8 cellular contexts compared by ENCODE assay signal in genomic region chr18:7177131-7177744, GRCh38. TPM values are rescaled to one million over a fixed set of nuclear protein-coding genes. Genes with fewer than 3 reads are reported as not detected.
DNase-seq lines count a peak whose midpoint lies in the region; ATAC-seq and TF ChIP-seq lines count a peak whose summit lies in the region.

No MANE protein-coding gene starts in this region.

- in situ Hi-C loops in GM13976 (cut with MboI; ENCODE audit: low sequenced_read_pairs, unreplicated experiment) = no loop called here

- CTCF ChIA-PET in A673 (lab: Charles Lee) = no interaction called here

- H3K4me3 Mint-ChIP-seq in type B pancreatic cell = no peak overlapping the region

- no TSS peak for BruUV-seq in A673 (replicated peaks; lab: Mats Ljungman, UMichigan)

- H3K36me3 Mint-ChIP-seq in type B pancreatic cell = no peaks in the 10 kb centered on the region

- peaks cover 9% of the 10 kb centered on the region for H3K9me3 ChIP-seq in A673 (ENCODE audit: low read depth, low read length, poor library complexity, severe bottlenecking)
- no peaks in the 10 kb centered on the region for H3K9me3 ChIP-seq in breast epithelium

- H3K9me3 Mint-ChIP-seq in type B pancreatic cell = no peaks in the 10 kb centered on the region

- peak; percentile 43; the same call in 1 of the 2 replicates for TF ChIP-seq CTCF in A673 (conservative IDR thresholded peaks at IDR 0.05; ENCODE audit: low read depth, low read length)
- TF ChIP-seq CTCF in GM13976 (IDR thresholded peaks at IDR 0.05; ENCODE audit: borderline replicate concordance, control extremely low read depth, extremely low read depth, insufficient read depth, missing control alignments) = peak; percentile 14
- TF ChIP-seq CTCF in breast epithelium (IDR thresholded peaks at IDR 0.05) = peak; percentile 36 to 71 (median 66)
- peak; percentile 80 for TF ChIP-seq CTCF in kidney epithelial cell (IDR thresholded peaks at IDR 0.05; ENCODE audit: insufficient read depth, low read length, poor library complexity, severe bottlenecking)
- peak; percentile 93 for TF ChIP-seq CTCF in type B pancreatic cell (conservative IDR thresholded peaks at IDR 0.05)

- DNase-seq in A673 (ENCODE audit: low spot score) = peak; percentile 20
- DNase-seq in GM13976 (ENCODE audit: low spot score) = peak; percentile 27
- DNase-seq in NCI-H2227 (lab: John Stamatoyannopoulos, UW; ENCODE audit: unreplicated experiment) = peak; percentile 11
- DNase-seq in breast epithelium (ENCODE audit: low spot score in 2 of 2) = peak in 1 of 2 donors; percentile 62
- peak; percentile 28 for DNase-seq in kidney epithelial cell (ENCODE audit: low read depth)
- no peak for DNase-seq in type B pancreatic cell (ENCODE audit: extremely low spot score, unreplicated experiment)
- DNase-seq in activated CD4-positive, alpha-beta T cell treated with anti-CD3 and anti-CD28 coated beads for 4 hours = no peak

- H3K4me3 ChIP-seq in A673 (ENCODE audit: low read depth, low read length, poor library complexity, severe bottlenecking) = no peak overlapping the region
- no peak overlapping the region for H3K4me3 ChIP-seq in breast epithelium
- no peak overlapping the region for H3K4me3 ChIP-seq in kidney epithelial cell (ENCODE audit: low read depth, low read length)

- H3K4me1 ChIP-seq in A673 (ENCODE audit: insufficient read depth, low read length, poor library complexity, severe bottlenecking) = no peaks in the 10 kb centered on the region
- no peaks in the 10 kb centered on the region for H3K4me1 ChIP-seq in breast epithelium

- no peaks in the 10 kb centered on the region for H3K27me3 ChIP-seq in A673 (replicated peaks; ENCODE audit: insufficient read depth, low read depth, low read length, poor library complexity)
- no peaks in the 10 kb centered on the region for H3K27me3 ChIP-seq in breast epithelium
- no peaks in the 10 kb centered on the region for H3K27me3 ChIP-seq in kidney epithelial cell (ENCODE audit: control insufficient read depth, insufficient read depth, low read length)

- POLR2A ChIA-PET in A673 (lab: Charles Lee; ENCODE audit: low non-redundant PET) = no interaction called here

- no peak overlapping the region for H3K27ac Mint-ChIP-seq in type B pancreatic cell

- ATAC-seq in GM21529 (IDR thresholded peaks at IDR 0.05; ENCODE audit: unreplicated experiment) = no peak

- peaks cover 4% of the 10 kb centered on the region for H3K4me1 Mint-ChIP-seq in type B pancreatic cell (ENCODE audit: unreplicated experiment)

- no peaks in the 10 kb centered on the region for H3K27me3 Mint-ChIP-seq in type B pancreatic cell

- no peaks in the 10 kb centered on the region for H3K36me3 ChIP-seq in A673 (ENCODE audit: insufficient read depth, low read length, poor library complexity, severe bottlenecking)
- no peaks in the 10 kb centered on the region for H3K36me3 ChIP-seq in breast epithelium
- H3K36me3 ChIP-seq in kidney epithelial cell (ENCODE audit: control insufficient read depth, insufficient read depth, low read length) = no peaks in the 10 kb centered on the region

- intact Hi-C loops in A673 (cut with micrococcal nuclease; ENCODE audit: unreplicated experiment) = no loop called here
- intact Hi-C loops in breast epithelium (cut with DNase I; ENCODE audit: low total_unique reads) = no loop called here

- no peak for TF ChIP-seq POLR2A in breast epithelium (IDR thresholded peaks at IDR 0.05)

- H3K27ac ChIP-seq in A673 (ENCODE audit: low read depth, low read length, poor library complexity, severe bottlenecking) (no peak overlapping the region), breast epithelium (no peak overlapping the region)

RNA-seq across cellular contexts. Expression of gene LRRC30, which starts 53.7 kb away (rescaled TPM):
- total RNA-seq in A673 (2021) (not detected in 2 replicates), breast epithelium (not detected), kidney epithelial cell (not detected in 2 replicates), type B pancreatic cell (ENCODE audit: low replicate concordance) (not detected in 2 replicates)

RNA-seq across cellular contexts. Expression of gene LAMA1, which starts 59.6 kb away (rescaled TPM):
- total RNA-seq in A673 (2021) (not detected in 2 replicates), breast epithelium (10 to 100 TPM in 2 of 3 donors, under 1 TPM in 1; 0.48 to 14.7 (median 10.2) TPM), kidney epithelial cell (29.5 and 36.6 TPM in 2 replicates), type B pancreatic cell (ENCODE audit: low replicate concordance) (59.3 and 75.0 TPM in 2 replicates)

Comparison
In these comparisons a context has a peak if more than half of its experiments do, and no peak if none do; other contexts are left out.
1. DNase-seq: peak in A673 (single experiment), GM13976 (single experiment), NCI-H2227 (single experiment) and kidney epithelial cell (single experiment); none in type B pancreatic cell (single experiment) and activated CD4-positive, alpha-beta T cell treated with anti-CD3 and anti-CD28 coated beads for 4 hours (0 of 2).
2. CTCF ChIP-seq: peak in every context shown above with its lines; median percentile 93 in type B pancreatic cell; 80 in kidney epithelial cell; 66 in breast epithelium; 43 in A673; 14 in GM13976.